ENCODE assay signal across 28 cellular contexts in genomic region chr13:91661692-91662490, GRCh38.
DNase-seq lines count a peak whose midpoint lies in the region; ATAC-seq and TF ChIP-seq lines count a peak whose summit lies in the region.
"Had no signal": no experiment of that assay in that cellular context is flagged by ENCODE, and none has a peak within 500 bp of the region (broad histone marks: within the 10 kb centered on the region; RNA-seq: fewer than 3 reads in every experiment).

No MANE protein-coding gene starts in this region.

- H3K9me3 ChIP-seq in heart left ventricle (no peaks in the 10 kb centered on the region), left lung (no peaks in the 10 kb centered on the region)
- H3K9me3 ChIP-seq: gastroesophageal sphincter, SJSA1 had no signal

- H3K36me3 ChIP-seq in heart left ventricle: no peaks in the 10 kb centered on the region
- H3K36me3 ChIP-seq in left lung: no peaks in the 10 kb centered on the region
- H3K36me3 ChIP-seq: gastroesophageal sphincter, SJSA1 had no signal

- H3K9me3 Mint-ChIP-seq in activated T-helper 1 cell treated with anti-CD3 and anti-CD28 coated beads, Interleukin-12 subunit alpha, Interleukin-12 subunit beta, Interleukin-2, Interleukin-4 antibody, amounts not matched to agents 30 ng/mL and 10 ng/mL and 1 ng/mL, durations not matched to agents 14 hours and 24 hours and 36 hours: no peaks in the 10 kb centered on the region
- H3K9me3 Mint-ChIP-seq: activated naive CD4-positive, alpha-beta T cell treated with anti-CD3 and anti-CD28 coated beads, Interleukin-2, amount 50 U/mL, for 24 hours; T-helper 1 cell treated with Interleukin-12 subunit alpha and Interleukin-12 subunit beta and Interleukin-4 antibody, amounts not matched to agents 30 μg/mL and 1 μg/mL, for 36 hours; WTC11 had no signal

- intact Hi-C loops in heart left ventricle (cut with DNase I): no loop called here
- intact Hi-C loops in left lung (cut with DNase I): no loop called here
- intact Hi-C loops in activated T-helper 1 cell treated with anti-CD3 and anti-CD28 coated beads, Interleukin-12 subunit alpha, Interleukin-12 subunit beta, Interleukin-2, Interleukin-4 antibody, amounts not matched to agents 30 ng/mL and 10 ng/mL and 1 ng/mL, durations not matched to agents 14 hours and 24 hours and 36 hours (cut with micrococcal nuclease): no loop called here

- no peaks in the 10 kb centered on the region for H3K27me3 ChIP-seq in heart left ventricle
- no peaks in the 10 kb centered on the region for H3K27me3 ChIP-seq in left lung
- H3K27me3 ChIP-seq: gastroesophageal sphincter, SJSA1 had no signal

- no peak for TF ChIP-seq POLR2A in heart left ventricle (IDR thresholded peaks at IDR 0.05)

- H3K36me3 Mint-ChIP-seq in activated T-helper 1 cell treated with anti-CD3 and anti-CD28 coated beads, Interleukin-12 subunit alpha, Interleukin-12 subunit beta, Interleukin-2, Interleukin-4 antibody, amounts not matched to agents 30 ng/mL and 10 ng/mL and 1 ng/mL, durations not matched to agents 14 hours and 24 hours and 36 hours (ENCODE audit: low read depth): no peaks in the 10 kb centered on the region
- H3K36me3 Mint-ChIP-seq: activated naive CD4-positive, alpha-beta T cell treated with anti-CD3 and anti-CD28 coated beads, Interleukin-2, amount 50 U/mL, for 24 hours; CD4-positive, CD25-positive, alpha-beta regulatory T cell; IgD-negative memory B cell; natural killer cell treated with Interleukin-12 subunit alpha and Interleukin-12 subunit beta and Interleukin-15 and Interleukin-18, amount 100 ng/mL, for 72 hours; WTC11 had no signal

- no peak for TF ChIP-seq CTCF in heart left ventricle (IDR thresholded peaks at IDR 0.05)
- TF ChIP-seq CTCF in left lung (IDR thresholded peaks at IDR 0.05): no peak

- WGBS in heart left ventricle, 4 donors: 60 to 66% (median 64%) methylated on average over 4 of the region's 4 CpGs

- ATAC-seq in GM18519 (IDR thresholded peaks at IDR 0.05; ENCODE audit: low FRiP score, unreplicated experiment) (peak; percentile 59), GM21423 (IDR thresholded peaks at IDR 0.05; ENCODE audit: unreplicated experiment) (peak; percentile 54), HG02943 (IDR thresholded peaks at IDR 0.05; ENCODE audit: low read depth, unreplicated experiment) (peak; percentile 51), heart left ventricle (no peak), left lung (no peak), HG03095 (IDR thresholded peaks at IDR 0.05; ENCODE audit: unreplicated experiment) (no peak)
- ATAC-seq: activated T-cell treated with anti-CD3 and anti-CD28 coated beads, Interleukin-2, amount 50 U/mL, for 72 hours; esophagus mucosa; gastroesophageal sphincter; left colon; natural killer cell treated with Interleukin-12 subunit alpha and Interleukin-12 subunit beta and Interleukin-15 and Interleukin-18, amount 100 ng/mL, for 72 hours; stimulated activated naive CD8-positive, alpha-beta T cell treated with anti-CD3 and anti-CD28 coated beads, Interleukin-15, Interleukin-2, amounts not matched to agents 100 U/mL and 50 U/mL, for 24 hours; WTC11 had no signal

- H3K4me1 Mint-ChIP-seq in activated T-helper 1 cell treated with anti-CD3 and anti-CD28 coated beads, Interleukin-12 subunit alpha, Interleukin-12 subunit beta, Interleukin-2, Interleukin-4 antibody, amounts not matched to agents 30 ng/mL and 10 ng/mL and 1 ng/mL, durations not matched to agents 14 hours and 24 hours and 36 hours (ENCODE audit: low read depth): no peaks in the 10 kb centered on the region
- H3K4me1 Mint-ChIP-seq: activated naive CD4-positive, alpha-beta T cell treated with anti-CD3 and anti-CD28 coated beads, Interleukin-2, amount 50 U/mL, for 24 hours; CD4-positive, CD25-positive, alpha-beta regulatory T cell; WTC11 had no signal

- H3K4me3 Mint-ChIP-seq in activated T-helper 1 cell treated with anti-CD3 and anti-CD28 coated beads, Interleukin-12 subunit alpha, Interleukin-12 subunit beta, Interleukin-2, Interleukin-4 antibody, amounts not matched to agents 30 ng/mL and 10 ng/mL and 1 ng/mL, durations not matched to agents 14 hours and 24 hours and 36 hours: no peak overlapping the region
- H3K4me3 Mint-ChIP-seq: activated naive CD4-positive, alpha-beta T cell treated with anti-CD3 and anti-CD28 coated beads, Interleukin-2, amount 50 U/mL, for 24 hours; activated T-cell treated with anti-CD3 and anti-CD28 coated beads, Interleukin-2, amount 50 U/mL, for 72 hours; CD4-positive, CD25-positive, alpha-beta regulatory T cell; IgD-negative memory B cell; natural killer cell treated with Interleukin-12 subunit alpha and Interleukin-12 subunit beta and Interleukin-15 and Interleukin-18, amount 100 ng/mL, for 72 hours; T-helper 1 cell treated with Interleukin-12 subunit alpha and Interleukin-12 subunit beta and Interleukin-4 antibody, amounts not matched to agents 30 μg/mL and 1 μg/mL, for 36 hours; WTC11 had no signal

- peak; percentile 0 for DNase-seq in MV-4-11 (lab: John Stamatoyannopoulos, UW)
- DNase-seq in heart left ventricle: no peak
- DNase-seq in left lung: no peak
- no peak for DNase-seq in activated T-helper 1 cell treated with anti-CD3 and anti-CD28 coated beads, Interleukin-12 subunit alpha, Interleukin-12 subunit beta, Interleukin-2, Interleukin-4 antibody, amounts not matched to agents 30 ng/mL and 10 ng/mL and 1 ng/mL, durations not matched to agents 14 hours and 24 hours and 36 hours (ENCODE audit: low spot score)
- DNase-seq: activated CD8-positive, alpha-beta memory T cell treated with anti-CD3 and anti-CD28 coated beads for 24 hours; activated T-cell treated with anti-CD3 and anti-CD28 coated beads, Interleukin-2, amount 50 U/mL, for 72 hours; CD4-positive, CD25-positive, alpha-beta regulatory T cell; cerebellar nuclear complex; effector CD4-positive, alpha-beta T cell; GDM1; left colon; MM.1S; NCI-H187; NCI-H226; stimulated activated naive CD8-positive, alpha-beta T cell treated with anti-CD3 and anti-CD28 coated beads, Interleukin-15, Interleukin-2, amounts not matched to agents 100 U/mL and 50 U/mL, for 24 hours; trophoblast cell had no signal

- no peaks in the 10 kb centered on the region for H3K27me3 Mint-ChIP-seq in activated T-helper 1 cell treated with anti-CD3 and anti-CD28 coated beads, Interleukin-12 subunit alpha, Interleukin-12 subunit beta, Interleukin-2, Interleukin-4 antibody, amounts not matched to agents 30 ng/mL and 10 ng/mL and 1 ng/mL, durations not matched to agents 14 hours and 24 hours and 36 hours (ENCODE audit: insufficient read depth)
- H3K27me3 Mint-ChIP-seq: activated naive CD4-positive, alpha-beta T cell treated with anti-CD3 and anti-CD28 coated beads, Interleukin-2, amount 50 U/mL, for 24 hours; CD4-positive, CD25-positive, alpha-beta regulatory T cell; IgD-negative memory B cell; natural killer cell treated with Interleukin-12 subunit alpha and Interleukin-12 subunit beta and Interleukin-15 and Interleukin-18, amount 100 ng/mL, for 72 hours had no signal

- no peak overlapping the region for H3K27ac Mint-ChIP-seq in activated T-helper 1 cell treated with anti-CD3 and anti-CD28 coated beads, Interleukin-12 subunit alpha, Interleukin-12 subunit beta, Interleukin-2, Interleukin-4 antibody, amounts not matched to agents 30 ng/mL and 10 ng/mL and 1 ng/mL, durations not matched to agents 14 hours and 24 hours and 36 hours
- H3K27ac Mint-ChIP-seq: activated naive CD4-positive, alpha-beta T cell treated with anti-CD3 and anti-CD28 coated beads, Interleukin-2, amount 50 U/mL, for 24 hours; activated T-cell treated with anti-CD3 and anti-CD28 coated beads, Interleukin-2, amount 50 U/mL, for 72 hours; CD4-positive, CD25-positive, alpha-beta regulatory T cell; IgD-negative memory B cell; natural killer cell treated with Interleukin-12 subunit alpha and Interleukin-12 subunit beta and Interleukin-15 and Interleukin-18, amount 100 ng/mL, for 72 hours; T-helper 1 cell treated with Interleukin-12 subunit alpha and Interleukin-12 subunit beta and Interleukin-4 antibody, amounts not matched to agents 30 μg/mL and 1 μg/mL, for 36 hours; WTC11 had no signal

- H3K27ac ChIP-seq in heart left ventricle (no peak overlapping the region), left lung (no peak overlapping the region)
- H3K27ac ChIP-seq: gastroesophageal sphincter, SJSA1 had no signal

- no peak overlapping the region for H3K4me3 ChIP-seq in heart left ventricle
- no peak overlapping the region for H3K4me3 ChIP-seq in left lung
- H3K4me3 ChIP-seq: gastroesophageal sphincter, SJSA1 had no signal

- H3K4me1 ChIP-seq in heart left ventricle: no peaks in the 10 kb centered on the region
- H3K4me1 ChIP-seq in left lung: no peaks in the 10 kb centered on the region
- H3K4me1 ChIP-seq: gastroesophageal sphincter, SJSA1 had no signal

Comparison
In these comparisons a context has a peak if more than half of its experiments do, and no peak if none do; other contexts are left out.
1. ATAC-seq: peak in GM18519 (single experiment), GM21423 (single experiment) and HG02943 (single experiment); none in heart left ventricle (0 of 4), left lung (single experiment) and HG03095 (single experiment).